In genomic region chr11:77182542-77183420, GRCh38 we compare ENCODE assay signal across 17 cellular contexts. TPM values are rescaled to one million over a fixed set of nuclear protein-coding genes. Genes with fewer than 3 reads are reported as not detected.
DNase-seq lines count a peak whose midpoint lies in the region; ATAC-seq, FAIRE-seq and TF ChIP-seq lines count a peak whose summit lies in the region.
"Had no signal": no experiment of that assay in that cellular context is flagged by ENCODE, and none has a peak within 500 bp of the region (broad histone marks: within the 10 kb centered on the region; RNA-seq: fewer than 3 reads in every experiment).

No MANE protein-coding gene starts in this region.

- H3K79me2 ChIP-seq in H9 (ENCODE audit: insufficient read depth, low read length) (no peaks in the 10 kb centered on the region), H1 (ENCODE audit: control insufficient read depth in 1 of 2, insufficient read depth in 2 of 2, low read length in 2 of 2) (no peaks in the 10 kb centered on the region), neural progenitor cell (ENCODE audit: low read depth) (no peaks in the 10 kb centered on the region)

- no peak for ATAC-seq in activated naive CD4-positive, alpha-beta T cell treated with anti-CD3 and anti-CD28 coated beads, Interleukin-2, amount 50 U/mL, for 72 hours
- ATAC-seq in GM18907 (IDR thresholded peaks at IDR 0.05; ENCODE audit: unreplicated experiment), result no peak
- ATAC-seq: CD8-positive, alpha-beta T cell had no signal

- H3K56ac ChIP-seq in H9 (ENCODE audit: insufficient read length, low read depth, low read length), result no peak overlapping the region
- H3K56ac ChIP-seq in H1 (replicated peaks; ENCODE audit: insufficient read length, low read depth, low read length), result no peak overlapping the region

- H3K79me1 ChIP-seq in H9 (ENCODE audit: insufficient read depth, low read depth, low read length, poor library complexity, severe bottlenecking) (no peaks in the 10 kb centered on the region), H1 (ENCODE audit: low read depth, low read length) (no peaks in the 10 kb centered on the region)

- no peak overlapping the region for H2BK20ac ChIP-seq in H9 (ENCODE audit: low read depth, low read length, poor library complexity, severe bottlenecking)
- no peak overlapping the region for H2BK20ac ChIP-seq in H1 (ENCODE audit: low read length)

- CTCF ChIA-PET in H1 (lab: Charles Lee; ENCODE audit: partially characterized antibody), result interaction anchor here (0.6 to 15.1 kb wide), 10 partner anchors 9 to 92 kb away, joined by 3 to 187 read pairs (median 3); partner anchors contain the start of gene MYO7A

- H4K91ac ChIP-seq in H9 (ENCODE audit: insufficient read length, low read depth, low read length) (no peak overlapping the region), H1 (replicated peaks; ENCODE audit: insufficient read length, low read length) (no peak overlapping the region)

- no peak for DNase-seq in activated naive CD4-positive, alpha-beta T cell treated with anti-CD3 and anti-CD28 coated beads, Interleukin-2, amount 50 U/mL, for 72 hours (ENCODE audit: low spot score in 2 of 2)
- DNase-seq in H9 (no peak), H1 (ENCODE audit: low read depth in 1 of 2, low spot score in 2 of 2) (no peak), neural progenitor cell (ENCODE audit: low spot score) (no peak), dedifferentiated amniotic fluid mesenchymal stem cell (ENCODE audit: extremely low spot score) (no peak), NCI-H146 (lab: John Stamatoyannopoulos, UW) (no peak)
- DNase-seq: CD8-positive, alpha-beta T cell; COR-L47; DMS153; GF-D8 had no signal

- H3K4me1 ChIP-seq in H9 (ENCODE audit: insufficient read depth, low read length) (no peaks in the 10 kb centered on the region), H1 (replicated peaks in 1 of 4; ENCODE audit: control insufficient read depth in 3 of 4, insufficient read depth in 4 of 4, low read length in 3 of 4) (no peaks in the 10 kb centered on the region), neural progenitor cell (no peaks in the 10 kb centered on the region)

- H4K5ac ChIP-seq in H9 (ENCODE audit: insufficient read length, low read depth, low read length) (no peak overlapping the region), H1 (ENCODE audit: insufficient read length, low read depth, low read length) (no peak overlapping the region)

- H3K4me1 Mint-ChIP-seq in activated naive CD4-positive, alpha-beta T cell treated with anti-CD3 and anti-CD28 coated beads, Interleukin-2, amount 50 U/mL, for 24 hours, result no peaks in the 10 kb centered on the region
- peaks cover 0 to 3% of the 10 kb centered on the region in 2 experiments; a peak in 1 of 4 replicates for H3K4me1 Mint-ChIP-seq in H9
- H3K4me1 Mint-ChIP-seq in neural progenitor cell, result no peaks in the 10 kb centered on the region

- H3F3A ChIP-seq in neural progenitor cell (ENCODE audit: low read depth), result no peaks in the 10 kb centered on the region

- H3K4me3 ChIP-seq in H1 (ENCODE audit: extremely low read depth in 1 of 4, insufficient read depth in 2 of 4, low read depth in 3 of 4, low read length in 4 of 4) (no peak overlapping the region), neural progenitor cell (no peak overlapping the region)

- H3K27ac Mint-ChIP-seq in activated naive CD4-positive, alpha-beta T cell treated with anti-CD3 and anti-CD28 coated beads, Interleukin-2, amount 50 U/mL, for 24 hours, result peak overlapping the region; percentile 30
- no peak overlapping the region for H3K27ac Mint-ChIP-seq in activated naive CD4-positive, alpha-beta T cell treated with anti-CD3 and anti-CD28 coated beads, Interleukin-2, amount 50 U/mL, for 72 hours
- H3K27ac Mint-ChIP-seq in H9, result peak overlapping the region in 2 of 3 experiments; percentile 77 to 95; a peak in 4 of 7 replicates
- peak overlapping the region; percentile 42 for H3K27ac Mint-ChIP-seq in neural progenitor cell
- H3K27ac Mint-ChIP-seq: CD8-positive, alpha-beta T cell had no signal

- FAIRE-seq in H1 (lab: Jason Lieb, UNC), result no peak
- FAIRE-seq: D721Med, H54 had no signal

- peaks cover 1% of the 10 kb centered on the region for H3K36me3 Mint-ChIP-seq in activated naive CD4-positive, alpha-beta T cell treated with anti-CD3 and anti-CD28 coated beads, Interleukin-2, amount 50 U/mL, for 24 hours
- H3K36me3 Mint-ChIP-seq in activated naive CD4-positive, alpha-beta T cell treated with anti-CD3 and anti-CD28 coated beads, Interleukin-2, amount 50 U/mL, for 72 hours, result no peaks in the 10 kb centered on the region
- H3K36me3 Mint-ChIP-seq in H9 (ENCODE audit: insufficient read depth in 1 of 3, low read depth in 3 of 3) (no peaks in the 10 kb centered on the region; a peak in 2 of 7 replicates), neural progenitor cell (no peaks in the 10 kb centered on the region)
- H3K36me3 Mint-ChIP-seq: CD8-positive, alpha-beta T cell had no signal

- H2BK15ac ChIP-seq in H9 (ENCODE audit: low read depth, low read length), result no peak overlapping the region
- no peak overlapping the region for H2BK15ac ChIP-seq in H1 (ENCODE audit: low read length)

- no peaks in the 10 kb centered on the region for H3K27me3 Mint-ChIP-seq in activated naive CD4-positive, alpha-beta T cell treated with anti-CD3 and anti-CD28 coated beads, Interleukin-2, amount 50 U/mL, for 24 hours
- H3K27me3 Mint-ChIP-seq in H9 (ENCODE audit: low read depth), result peaks cover 2% of the 10 kb centered on the region; the same call in 1 of the 2 replicates
- peaks cover 3% of the 10 kb centered on the region for H3K27me3 Mint-ChIP-seq in neural progenitor cell (ENCODE audit: insufficient read depth, low read depth)

- H3K27ac ChIP-seq in H9 (ENCODE audit: insufficient read length, low read depth, low read length) (no peak overlapping the region), H1 (ENCODE audit: low read depth, low read length) (no peak overlapping the region), neural progenitor cell (no peak overlapping the region)
- H3K27ac ChIP-seq: 22Rv1 had no signal

- H2AFZ ChIP-seq in H9 (ENCODE audit: low read length) (no peak overlapping the region), H1 (ENCODE audit: low read length) (no peak overlapping the region), neural progenitor cell (replicated peaks) (no peak overlapping the region)

- TF ChIP-seq POLR2A in H1 (IDR thresholded peaks at IDR 0.05; ENCODE audit: control extremely low read depth in 1 of 2, low read depth in 2 of 2, low read length in 2 of 2), result no peak

- H3K4me2 ChIP-seq in H9 (ENCODE audit: insufficient read depth, insufficient read length, low read length) (no peak overlapping the region), H1 (ENCODE audit: insufficient read depth in 1 of 2, low read depth in 2 of 2, low read length in 2 of 2) (no peak overlapping the region), neural progenitor cell (no peak overlapping the region)

- H3K9ac ChIP-seq in H9 (ENCODE audit: extremely low read depth, insufficient read length, low read length) (no peak overlapping the region), H1 (replicated peaks in 1 of 4; ENCODE audit: extremely low read depth in 1 of 4, low read depth in 3 of 4, low read length in 3 of 4) (no peak overlapping the region), neural progenitor cell (no peak overlapping the region)

- no peak for TF ChIP-seq EP300 in H1 (IDR thresholded peaks at IDR 0.05; ENCODE audit: borderline replicate concordance in 1 of 2, low read depth in 2 of 2, low read length in 2 of 2)

- no peak overlapping the region for H3K4ac ChIP-seq in H9 (ENCODE audit: low read depth, low read length)
- no peak overlapping the region for H3K4ac ChIP-seq in H1 (replicated peaks; ENCODE audit: insufficient read length, low read depth, low read length)

- H2BK12ac ChIP-seq in H9 (ENCODE audit: insufficient read length, low read depth, low read length) (no peak overlapping the region), H1 (ENCODE audit: low read depth, low read length) (no peak overlapping the region)

- peak overlapping the region; percentile 25; the same call in 1 of the 2 replicates for H3K14ac ChIP-seq in H9 (ENCODE audit: insufficient read depth, low read length)
- no peak overlapping the region for H3K14ac ChIP-seq in H1 (ENCODE audit: insufficient read length)

- H4K8ac ChIP-seq in H9 (replicated peaks; ENCODE audit: insufficient read length, low read depth, low read length) (no peak overlapping the region), H1 (ENCODE audit: extremely low read depth, insufficient read depth, low read length) (peak overlapping the region; percentile 65; the same call in 1 of the 2 replicates)

- TF ChIP-seq RAD21 in H1 (IDR thresholded peaks at IDR 0.05 in 1 of 2, conservative IDR thresholded peaks at IDR 0.05 in 1 of 2; ENCODE audit: low read depth in 2 of 2, low read length in 2 of 2), result no peak

- POLR2A ChIA-PET in H1 (lab: Charles Lee; ENCODE audit: partially characterized antibody), result interaction anchor here (1.2 kb wide), 1 partner anchor 11 kb away, joined by 3 read pairs; no protein-coding TSS in a partner anchor

- H3K23me2 ChIP-seq in H9 (ENCODE audit: insufficient read length, low read depth, low read length, poor library complexity, severe bottlenecking) (no peaks in the 10 kb centered on the region), H1 (ENCODE audit: low read depth, low read length) (peaks cover 4% of the 10 kb centered on the region; the same call in 1 of the 2 replicates)

- no peak overlapping the region for H3T11ph ChIP-seq in H9 (ENCODE audit: low read length)

- no peaks in the 10 kb centered on the region for H3K27me3 ChIP-seq in H9 (ENCODE audit: insufficient read depth, low read length)
- H3K27me3 ChIP-seq in H1 (replicated peaks in 1 of 4; ENCODE audit: control insufficient read depth in 3 of 4, extremely low read depth in 1 of 4, insufficient read depth in 3 of 4, low read length in 3 of 4), result no peaks in the 10 kb centered on the region
- no peaks in the 10 kb centered on the region for H3K27me3 ChIP-seq in neural progenitor cell

- no peak overlapping the region for H3K4me3 Mint-ChIP-seq in activated naive CD4-positive, alpha-beta T cell treated with anti-CD3 and anti-CD28 coated beads, Interleukin-2, amount 50 U/mL, for 24 hours
- no peak overlapping the region for H3K4me3 Mint-ChIP-seq in H9
- H3K4me3 Mint-ChIP-seq in neural progenitor cell, result no peak overlapping the region
- H3K4me3 Mint-ChIP-seq: CD14-positive monocyte; CD8-positive, alpha-beta T cell had no signal

- H3K9me3 ChIP-seq in H9 (ENCODE audit: control insufficient read depth, low read depth, low read length) (no peaks in the 10 kb centered on the region), H1 (ENCODE audit: insufficient read depth in 2 of 2, low read depth in 1 of 2, low read length in 1 of 2) (no peaks in the 10 kb centered on the region), neural progenitor cell (ENCODE audit: low read depth) (no peaks in the 10 kb centered on the region)

- no CpG with 5 or more reads among the region's 20 CpGs for WGBS in H9 (ENCODE audit: extremely low coverage, insufficient read length, low lambda C conversion rate)
- whole genome bisulfite sequencing in H1 (ENCODE audit: extremely low coverage in 1 of 2, insufficient coverage in 1 of 2, insufficient read length in 1 of 2, insufficient replicate concordance in 2 of 2, low coverage in 1 of 2, low lambda C conversion rate in 2 of 2, missing lambda C conversion rate in 1 of 2), 2 experiments, result 93% methylated on average over 20 of the region's 20 CpGs; no CpG with 5 or more reads in 1 of the 2 experiments

- H4K20me1 ChIP-seq in H9 (ENCODE audit: control insufficient read depth, insufficient read depth, insufficient read length) (no peaks in the 10 kb centered on the region), H1 (replicated peaks in 1 of 2; ENCODE audit: control insufficient read depth in 1 of 2, insufficient read depth in 2 of 2, low read length in 2 of 2) (no peaks in the 10 kb centered on the region), neural progenitor cell (ENCODE audit: low read depth) (no peaks in the 10 kb centered on the region)

- no peak overlapping the region for H2BK5ac ChIP-seq in H9 (ENCODE audit: insufficient read length, low read length)
- no peak overlapping the region for H2BK5ac ChIP-seq in H1 (ENCODE audit: low read depth, low read length)

- H3K23ac ChIP-seq in H9 (ENCODE audit: insufficient read length, low read depth, low read length) (no peak overlapping the region), H1 (ENCODE audit: insufficient read length) (no peak overlapping the region)

- no peak overlapping the region for H2AK5ac ChIP-seq in H9 (ENCODE audit: insufficient read length, low read length)
- H2AK5ac ChIP-seq in H1 (ENCODE audit: low read depth, low read length), result no peak overlapping the region

- TF ChIP-seq CTCF in H9 (conservative IDR thresholded peaks at IDR 0.05), result no peak
- TF ChIP-seq CTCF in H1 (IDR thresholded peaks at IDR 0.05; ENCODE audit: control extremely low read depth in 1 of 3, insufficient read depth in 1 of 3, low read depth in 1 of 3, low read length in 3 of 3), result no peak
- no peak for TF ChIP-seq CTCF in neural progenitor cell (IDR thresholded peaks at IDR 0.05)

- H3K18ac ChIP-seq in H9 (ENCODE audit: insufficient read length, low read depth, low read length), result no peak overlapping the region
- H3K18ac ChIP-seq in H1 (ENCODE audit: extremely low read depth, low read length), result no peak overlapping the region

- H3K36me3 ChIP-seq in H1 (ENCODE audit: control insufficient read depth in 2 of 4, insufficient read depth in 4 of 4, low read length in 3 of 4), result no peaks in the 10 kb centered on the region
- H3K36me3 ChIP-seq in neural progenitor cell, result no peaks in the 10 kb centered on the region

- no peak overlapping the region for H2BK120ac ChIP-seq in H9 (ENCODE audit: low read depth, low read length, poor library complexity, severe bottlenecking)
- no peak overlapping the region for H2BK120ac ChIP-seq in H1 (replicated peaks; ENCODE audit: low read depth, low read length)

- no peaks in the 10 kb centered on the region for H3K9me3 Mint-ChIP-seq in activated naive CD4-positive, alpha-beta T cell treated with anti-CD3 and anti-CD28 coated beads, Interleukin-2, amount 50 U/mL, for 24 hours
- peaks cover 4 to 5% of the 10 kb centered on the region in 2 donors for H3K9me3 Mint-ChIP-seq in activated naive CD4-positive, alpha-beta T cell treated with anti-CD3 and anti-CD28 coated beads, Interleukin-2, amount 50 U/mL, for 72 hours
- H3K9me3 Mint-ChIP-seq in H9 (no peaks in the 10 kb centered on the region; a peak in 1 of 5 replicates), neural progenitor cell (no peaks in the 10 kb centered on the region)
- H3K9me3 Mint-ChIP-seq: CD8-positive, alpha-beta T cell had no signal

RNA-seq across cellular contexts. Expression of gene MYO7A, which starts 54.7 kb away (rescaled TPM):
- under 1 TPM in 1 of 2 donors, not detected in 1; 0.32 TPM for total RNA-seq in activated naive CD4-positive, alpha-beta T cell treated with anti-CD3 and anti-CD28 coated beads, Interleukin-2, amount 50 U/mL, for 72 hours
- total RNA-seq in H9 (2021) (1.6 and 2.2 TPM in 2 replicates), neural progenitor cell (ENCODE audit: low replicate concordance) (0.97 and 2.7 TPM in 2 replicates)
- total RNA-seq in H1 (2021; fragmentation: NEBNext Ultra II Directional; extraction: Animal tissue kit (Norgen Biotek cat#: 25700)), result 1.9 and 2.4 TPM in 2 replicates
- polyA plus RNA-seq in H1 (2011; rRNA removed), result 1.5 and 1.9 TPM in 2 replicates
- polyA plus RNA-seq in H1 (2011; cell fraction: cytosol; rRNA removed), result 1.5 TPM
- 10.0 TPM for polyA plus RNA-seq in H1 (2011; cell fraction: nucleus; rRNA removed)
- polyA plus RNA-seq in H1 (2012, experiment 1 of 2), result 1.7 to 2.5 TPM (median 2.0 TPM) in 4 replicates
- polyA plus RNA-seq in H1 (2012, experiment 2 of 2), result 1.2 TPM
- 1.5 TPM for polyA plus RNA-seq in H1 (2013, experiment 1 of 2)
- 1.3 TPM for polyA plus RNA-seq in H1 (2013, experiment 2 of 2)
- 1.0 TPM in 2 replicates for polyA minus RNA-seq in H1 (2011; rRNA and poly(A)+ RNA removed)
- 1.1 TPM for polyA minus RNA-seq in H1 (2011; cell fraction: cytosol; rRNA and poly(A)+ RNA removed)
- 2.4 TPM for polyA minus RNA-seq in H1 (2011; cell fraction: nucleus; rRNA and poly(A)+ RNA removed)
- total RNA-seq: A673 had no signal

Comparison
In these comparisons a context has a peak if more than half of its experiments do, and no peak if none do; other contexts are left out.
1. H3K27ac Mint-ChIP-seq: peak in activated naive CD4-positive, alpha-beta T cell treated with anti-CD3 and anti-CD28 coated beads, Interleukin-2, amount 50 U/mL, for 24 hours (single experiment), H9 (2 of 3) and neural progenitor cell (single experiment); none in activated naive CD4-positive, alpha-beta T cell treated with anti-CD3 and anti-CD28 coated beads, Interleukin-2, amount 50 U/mL, for 72 hours (0 of 2).